ENCODE assay signal across 8 cellular contexts in the genomic region with DNA sequence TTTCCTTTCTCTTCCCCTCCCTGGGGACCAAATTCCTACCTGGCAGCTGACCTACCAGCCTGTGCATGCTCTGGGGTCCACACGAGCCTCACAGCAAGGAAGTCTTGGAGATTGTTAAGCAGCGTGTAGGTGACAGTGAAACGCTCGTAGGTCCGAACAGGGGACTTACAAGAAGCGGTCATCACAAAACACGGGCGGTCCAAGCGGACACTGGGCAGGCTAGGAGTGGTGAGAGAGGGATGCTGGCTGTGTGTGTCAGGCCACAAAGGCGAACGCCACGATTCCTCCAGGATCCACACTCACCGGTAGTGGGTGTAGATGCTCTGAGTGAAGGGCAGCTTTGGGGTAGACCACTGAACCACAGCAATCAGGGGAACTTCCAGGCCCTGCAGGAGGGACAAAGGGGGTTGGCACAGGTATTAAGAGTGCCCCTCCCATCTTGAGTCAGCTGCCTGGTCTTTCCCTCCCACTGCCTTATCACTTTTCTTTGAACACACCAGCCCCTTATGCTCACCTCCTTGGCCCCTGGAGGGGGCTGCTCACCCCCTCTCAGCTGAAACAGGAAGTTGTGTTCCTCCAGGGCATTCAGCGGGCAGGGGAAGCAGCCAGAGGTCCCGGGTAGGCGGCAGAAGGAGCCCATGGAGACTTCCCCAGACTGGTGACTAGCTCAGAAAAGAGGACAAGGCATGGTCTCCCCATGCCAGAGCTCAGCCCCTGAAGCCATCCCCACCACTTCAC. TPM values are rescaled to one million over a fixed set of nuclear protein-coding genes. Genes with fewer than 3 reads are reported as not detected.
DNase-seq lines count a peak whose midpoint lies in the region; ATAC-seq and TF ChIP-seq lines count a peak whose summit lies in the region.

No MANE protein-coding gene starts in this region.

- peaks cover 19 to 65% of the 10 kb centered on the region in 2 experiments for H3K79me1 ChIP-seq in IMR-90 (ENCODE audit: low read depth in 1 of 2, low read length in 2 of 2)
- peaks cover 15% of the 10 kb centered on the region for H3K79me1 ChIP-seq in mesendoderm (ENCODE audit: low read length)

- no peaks in the 10 kb centered on the region for H3K36me3 Mint-ChIP-seq in activated naive CD8-positive, alpha-beta T cell

- H2AK9ac ChIP-seq in IMR-90 (replicated peaks; ENCODE audit: low read depth, low read length, poor library complexity) = no peak overlapping the region

- no peak overlapping the region for H2AFZ ChIP-seq in IMR-90 (replicated peaks; ENCODE audit: low read length, poor library complexity)

- no peak overlapping the region for H4K91ac ChIP-seq in IMR-90 (ENCODE audit: insufficient read depth, low read depth, low read length)

- peak overlapping the region; percentile 67 for H3K27ac Mint-ChIP-seq in activated naive CD8-positive, alpha-beta T cell

- no peak for TF ChIP-seq POLR2A in IMR-90 (IDR thresholded peaks at IDR 0.05; ENCODE audit: low read depth, low read length)

- H3K4ac ChIP-seq in IMR-90 (ENCODE audit: low read depth, low read length) (no peak overlapping the region), mesendoderm (ENCODE audit: low read depth, low read length) (no peak overlapping the region)

- no peak overlapping the region for H2BK20ac ChIP-seq in IMR-90 (ENCODE audit: low read depth, low read length)

- no peak overlapping the region for H2BK5ac ChIP-seq in IMR-90 (ENCODE audit: low read depth, low read length, poor library complexity, severe bottlenecking)
- no peak overlapping the region for H2BK5ac ChIP-seq in mesendoderm (ENCODE audit: low read length)

- no peak overlapping the region for H2BK120ac ChIP-seq in IMR-90 (ENCODE audit: low read depth, low read length)
- no peak overlapping the region for H2BK120ac ChIP-seq in mesendoderm (ENCODE audit: low read depth, low read length)

- peak overlapping the region; percentile 97 for H3K4me2 ChIP-seq in BLaER1
- H3K4me2 ChIP-seq in IMR-90 (ENCODE audit: low read depth, low read length) = no peak overlapping the region
- H3K4me2 ChIP-seq in mesendoderm (ENCODE audit: low read length) = peak overlapping the region; percentile 31

- H3K4me3 ChIP-seq in BLaER1 (peak overlapping the region; percentile 100), IMR-90 (ENCODE audit: insufficient read depth, low read depth, low read length) (no peak overlapping the region), mesendoderm (ENCODE audit: low read length) (no peak overlapping the region)

- H3K9me3 ChIP-seq in BLaER1 (no peaks in the 10 kb centered on the region), IMR-90 (ENCODE audit: control insufficient read depth, insufficient read depth, low read length) (no peaks in the 10 kb centered on the region)

- H3K27ac ChIP-seq in BLaER1 (peak overlapping the region; percentile 93), IMR-90 (ENCODE audit: insufficient read depth, low read length) (no peak overlapping the region), mesendoderm (ENCODE audit: low read depth, low read length) (peak overlapping the region; percentile 18)

- WGBS in IMR-90 (ENCODE audit: extremely low coverage in 2 of 2, insufficient read length in 1 of 2), 2 experiments = 97% methylated on average over 12 of the region's 16 CpGs; no CpG with 5 or more reads in 1 of the 2 experiments
- no CpG with 5 or more reads among the region's 16 CpGs for WGBS in mesendoderm (ENCODE audit: extremely low coverage, insufficient coverage, low lambda C conversion rate)

- peak overlapping the region; percentile 94 for H3K9ac ChIP-seq in BLaER1
- H3K9ac ChIP-seq in IMR-90 (ENCODE audit: low read depth, low read length) = no peak overlapping the region
- H3K9ac ChIP-seq in mesendoderm (ENCODE audit: low read length) = peak overlapping the region; percentile 92

- H2BK15ac ChIP-seq in IMR-90 (ENCODE audit: low read depth, low read length) (no peak overlapping the region), mesendoderm (replicated peaks; ENCODE audit: low read depth) (no peak overlapping the region)

- dilution Hi-C loops in IMR-90 (cut with HindIII; ENCODE audit: low sequenced_read_pairs, unreplicated experiment) = no loop called here

- H3K27me3 ChIP-seq in BLaER1 = no peaks in the 10 kb centered on the region
- no peaks in the 10 kb centered on the region for H3K27me3 ChIP-seq in IMR-90 (ENCODE audit: control insufficient read depth, insufficient read depth, low read length)
- H3K27me3 ChIP-seq in mesendoderm (ENCODE audit: insufficient read depth, low read length, poor library complexity) = no peaks in the 10 kb centered on the region

- H3K27me3 Mint-ChIP-seq in activated naive CD8-positive, alpha-beta T cell = no peaks in the 10 kb centered on the region

- ATAC-seq in IMR-90 (ENCODE audit: low read depth) = no peak
- no peak for ATAC-seq in HG02852 (IDR thresholded peaks at IDR 0.05; ENCODE audit: unreplicated experiment)

- H2AK5ac ChIP-seq in IMR-90 (ENCODE audit: low read depth, low read length) = no peak overlapping the region
- no peak overlapping the region for H2AK5ac ChIP-seq in mesendoderm (ENCODE audit: low read length)

- DNase-seq in IMR-90 = no peak
- peak; percentile 70 for DNase-seq in mesendoderm
- no peak for DNase-seq in effector CD8-positive, alpha-beta T cell (lab: John Stamatoyannopoulos, UW)
- DNase-seq in NCI-H2081 (lab: John Stamatoyannopoulos, UW) = no peak
- DNase-seq in COLO829 (ENCODE audit: low spot score) = no peak

- no peak for TF ChIP-seq RAD21 in IMR-90 (IDR thresholded peaks at IDR 0.05; ENCODE audit: low read length)

- H3K14ac ChIP-seq in IMR-90 (replicated peaks; ENCODE audit: low read depth, low read length) = no peak overlapping the region

- peaks cover 60% of the 10 kb centered on the region for H4K20me1 ChIP-seq in BLaER1
- H4K20me1 ChIP-seq in IMR-90 (ENCODE audit: insufficient read depth, low read length) = peaks cover 23% of the 10 kb centered on the region

- no peak for TF ChIP-seq CTCF in IMR-90 (conservative IDR thresholded peaks at IDR 0.05; ENCODE audit: low read depth, low read length)

- H3K56ac ChIP-seq in IMR-90 (ENCODE audit: extremely low read depth, insufficient read depth, low read length) (no peak overlapping the region), mesendoderm (ENCODE audit: low read length) (peak overlapping the region; percentile 79)

- no peaks in the 10 kb centered on the region for H3K79me2 ChIP-seq in mesendoderm (ENCODE audit: control insufficient read depth, insufficient read depth, low read length)

- in situ Hi-C loops in IMR-90 (cut with MboI; ENCODE audit: low sequenced_read_pairs) = no loop called here

- intact Hi-C loops in IMR-90 (cut with micrococcal nuclease) = no loop called here

- H3K4me1 ChIP-seq in BLaER1 (peaks cover 72% of the 10 kb centered on the region), IMR-90 (ENCODE audit: control insufficient read depth, insufficient read depth, low read length) (peaks cover 6% of the 10 kb centered on the region), mesendoderm (ENCODE audit: control insufficient read depth, low read depth, low read length) (peaks cover 12% of the 10 kb centered on the region)

- H3K9me3 Mint-ChIP-seq in activated naive CD8-positive, alpha-beta T cell (ENCODE audit: low read depth) = no peaks in the 10 kb centered on the region

- no TSS peak for BruUV-seq in IMR-90 (replicated peaks; lab: Mats Ljungman, UMichigan)

- H3K4me1 Mint-ChIP-seq in activated naive CD8-positive, alpha-beta T cell (ENCODE audit: low read depth) = peaks cover 53% of the 10 kb centered on the region

- H3K18ac ChIP-seq in IMR-90 (ENCODE audit: low read depth, low read length) = no peak overlapping the region
- no peak overlapping the region for H3K18ac ChIP-seq in mesendoderm (ENCODE audit: low read length)

- H4K8ac ChIP-seq in IMR-90 (ENCODE audit: low read depth in 2 of 2, low read length in 2 of 2) (no peak overlapping the region), mesendoderm (ENCODE audit: low read depth, low read length) (no peak overlapping the region)

- H3K23ac ChIP-seq in IMR-90 (ENCODE audit: low read depth, low read length) (peak overlapping the region; percentile 70; the same call in 1 of the 2 replicates), mesendoderm (ENCODE audit: low read length) (no peak overlapping the region)

- POLR2A ChIA-PET in IMR-90 (lab: Charles Lee; ENCODE audit: unreplicated experiment) = interaction anchor here (0.6 to 1.2 kb wide), 2 partner anchors 8 to 175 kb away, joined by 3 read pairs; a partner anchor contains a TSS

- CTCF ChIA-PET in IMR-90 (lab: Yijun Ruan, JAX) = interaction anchor here (1.0 kb wide), 1 partner anchor 8 kb away, joined by 3 read pairs; a partner anchor contains a TSS

- peaks cover 2% of the 10 kb centered on the region; the same call in 1 of the 2 replicates for H3K9me1 ChIP-seq in IMR-90 (ENCODE audit: insufficient read depth, low read length)

- peak overlapping the region; percentile 85 for H3K4me3 Mint-ChIP-seq in activated naive CD8-positive, alpha-beta T cell

- H4K5ac ChIP-seq in IMR-90 (ENCODE audit: low read depth, low read length) = no peak overlapping the region
- H4K5ac ChIP-seq in mesendoderm (ENCODE audit: low read length) = no peak overlapping the region

- peaks cover 51% of the 10 kb centered on the region for H3K36me3 ChIP-seq in BLaER1
- peaks cover 42% of the 10 kb centered on the region for H3K36me3 ChIP-seq in IMR-90 (ENCODE audit: control insufficient read depth, insufficient read depth, low read length)
- peaks cover 11% of the 10 kb centered on the region for H3K36me3 ChIP-seq in mesendoderm (ENCODE audit: control insufficient read depth, insufficient read depth, low read length)

RNA-seq across cellular contexts. Expression of a gene that starts 2.0 kb away (rescaled TPM):
- total RNA-seq in IMR-90 (2012; rRNA removed) = 4.4 and 4.5 TPM in 2 replicates
- polyA plus RNA-seq in IMR-90 (2012; rRNA removed) = 14.1 and 15.9 TPM in 2 replicates
- polyA plus RNA-seq in IMR-90 (2012; cell fraction: cytosol; rRNA removed) = 6.7 and 16.7 TPM in 2 replicates
- polyA plus RNA-seq in IMR-90 (2012; cell fraction: nucleus; rRNA removed; ENCODE audit: low replicate concordance) = 41.4 and 101 TPM in 2 replicates
- polyA plus RNA-seq in mesendoderm (2013, experiment 1 of 2) = 10.1 TPM
- polyA plus RNA-seq in mesendoderm (2013, experiment 2 of 2) = 9.8 TPM

RNA-seq across cellular contexts. Expression of a gene that starts 7.8 kb away (rescaled TPM):
- total RNA-seq in IMR-90 (2012; rRNA removed) = 131 and 134 TPM in 2 replicates
- 268 and 289 TPM in 2 replicates for polyA plus RNA-seq in IMR-90 (2012; rRNA removed)
- polyA plus RNA-seq in IMR-90 (2012; cell fraction: cytosol; rRNA removed) = 524 and 774 TPM in 2 replicates
- polyA plus RNA-seq in IMR-90 (2012; cell fraction: nucleus; rRNA removed; ENCODE audit: low replicate concordance) = 184 and 232 TPM in 2 replicates
- polyA plus RNA-seq in mesendoderm (2013, experiment 1 of 2) = 102 TPM
- 105 TPM for polyA plus RNA-seq in mesendoderm (2013, experiment 2 of 2)

RNA-seq across cellular contexts. Expression of a gene that starts 11.9 kb away (rescaled TPM):
- 0.90 and 1.1 TPM in 2 replicates for total RNA-seq in IMR-90 (2012; rRNA removed)
- polyA plus RNA-seq in IMR-90 (2012; rRNA removed) = 7.3 and 8.5 TPM in 2 replicates
- polyA plus RNA-seq in IMR-90 (2012; cell fraction: cytosol; rRNA removed) = 7.1 and 9.8 TPM in 2 replicates
- polyA plus RNA-seq in IMR-90 (2012; cell fraction: nucleus; rRNA removed; ENCODE audit: low replicate concordance) = 11.3 and 13.2 TPM in 2 replicates
- polyA plus RNA-seq in mesendoderm (2013, experiment 1 of 2) = 2.2 TPM
- 2.2 TPM for polyA plus RNA-seq in mesendoderm (2013, experiment 2 of 2)

RNA-seq across cellular contexts. Expression of a gene that starts 20.7 kb away (rescaled TPM):
- 1.4 and 1.8 TPM in 2 replicates for total RNA-seq in IMR-90 (2012; rRNA removed)
- 5.7 and 6.0 TPM in 2 replicates for polyA plus RNA-seq in IMR-90 (2012; rRNA removed)
- polyA plus RNA-seq in IMR-90 (2012; cell fraction: cytosol; rRNA removed) = 2.1 and 2.2 TPM in 2 replicates
- polyA plus RNA-seq in IMR-90 (2012; cell fraction: nucleus; rRNA removed; ENCODE audit: low replicate concordance) = 27.1 and 61.9 TPM in 2 replicates
- 8.8 TPM for polyA plus RNA-seq in mesendoderm (2013, experiment 1 of 2)
- 8.9 TPM for polyA plus RNA-seq in mesendoderm (2013, experiment 2 of 2)

RNA-seq across cellular contexts. Expression of a gene that starts 21.2 kb away (rescaled TPM):
- 0.28 and 0.36 TPM in 2 replicates for total RNA-seq in IMR-90 (2012; rRNA removed)
- 0.47 and 0.65 TPM in 2 replicates for polyA plus RNA-seq in IMR-90 (2012; rRNA removed)
- polyA plus RNA-seq in IMR-90 (2012; cell fraction: cytosol; rRNA removed) = 0.11 and 0.18 TPM in 2 replicates
- polyA plus RNA-seq in IMR-90 (2012; cell fraction: nucleus; rRNA removed; ENCODE audit: low replicate concordance) = 1.4 and 1.9 TPM in 2 replicates
- 1.1 TPM for polyA plus RNA-seq in mesendoderm (2013, experiment 1 of 2)
- 0.67 TPM for polyA plus RNA-seq in mesendoderm (2013, experiment 2 of 2)
